12 cellular contexts compared by ENCODE assay signal in the genomic region with DNA sequence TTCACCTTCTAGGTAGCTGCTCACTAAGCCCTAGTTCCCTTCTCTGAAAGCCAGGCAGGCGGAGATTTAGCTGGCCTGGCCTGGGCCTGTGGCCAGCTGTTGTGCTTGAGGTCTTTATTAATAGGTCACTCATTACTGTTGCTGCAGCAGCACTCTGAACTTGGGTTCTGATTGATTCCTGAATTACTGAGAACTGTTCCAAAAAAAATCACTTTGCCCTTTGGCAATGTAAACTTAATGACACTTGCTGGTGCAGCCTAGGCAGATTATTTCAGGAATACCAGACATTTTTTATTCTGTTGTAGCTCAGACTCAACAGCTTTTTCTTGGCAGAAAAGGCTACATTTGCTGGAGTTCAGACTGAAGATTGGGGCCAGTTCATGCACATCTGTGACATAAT. TPM values are rescaled to one million over a fixed set of nuclear protein-coding genes. Genes with fewer than 3 reads are reported as not detected.
DNase-seq lines count a peak whose midpoint lies in the region; ATAC-seq, FAIRE-seq and TF ChIP-seq lines count a peak whose summit lies in the region.
"Had no signal": no experiment of that assay in that cellular context is flagged by ENCODE, and none has a peak within 500 bp of the region (broad histone marks: within the 10 kb centered on the region; RNA-seq: fewer than 3 reads in every experiment).

No MANE protein-coding gene starts in this region.

- DNase-seq in body of pancreas (peak; percentile 83 to 93 (median 88)), HepG2 (ENCODE audit: low spot score) (peak; percentile 84), small intestine (peak; percentile 87), brain microvascular endothelial cell (no peak)
- DNase-seq: foreskin keratinocyte, NCI-H2171 treated with DMSO at 0.1 percent for 48 hours, T-helper 9 cell had no signal

- in situ Hi-C loops in HepG2 (cut with HindIII; ENCODE audit: extremely low pct_ligation_motif_present, low pct_unique_long_range_greater_than_20kb): no loop called here
- in situ Hi-C loops in brain microvascular endothelial cell (cut with HindIII; ENCODE audit: low pct_ligation_motif_present, low sequenced_read_pairs): no loop called here

- no peak for TF ChIP-seq POLR2A in body of pancreas (IDR thresholded peaks at IDR 0.05)
- TF ChIP-seq POLR2A in HepG2 (IDR thresholded peaks at IDR 0.05; ENCODE audit: insufficient read depth in 1 of 2, low read depth in 2 of 2, low read length in 2 of 2): no peak

- H3K4me2 ChIP-seq in HepG2 (ENCODE audit: low read depth, low read length): no peak overlapping the region

- H3K27me3 ChIP-seq in body of pancreas (no peaks in the 10 kb centered on the region), HepG2 (ENCODE audit: control insufficient read depth in 1 of 2, insufficient read depth in 2 of 2, low read length in 2 of 2) (no peaks in the 10 kb centered on the region; a peak in 1 of 5 replicates), small intestine (ENCODE audit: control insufficient read depth in 2 of 2, insufficient read depth in 2 of 2, low read length in 2 of 2) (peaks cover 0 to 2% of the 10 kb centered on the region in 2 donors), brain microvascular endothelial cell (replicated peaks) (no peaks in the 10 kb centered on the region)
- H3K27me3 ChIP-seq: foreskin keratinocyte had no signal

- H3K4me1 ChIP-seq in body of pancreas: peaks cover 51% of the 10 kb centered on the region
- H3K4me1 ChIP-seq in HepG2 (ENCODE audit: insufficient read depth, low read length): peaks cover 12% of the 10 kb centered on the region
- peaks cover 3 to 8% of the 10 kb centered on the region in 2 donors for H3K4me1 ChIP-seq in small intestine (ENCODE audit: control insufficient read depth in 2 of 2, insufficient read depth in 1 of 2, low read depth in 1 of 2, low read length in 1 of 2)
- H3K4me1 ChIP-seq: foreskin keratinocyte had no signal

- H4K20me1 ChIP-seq in HepG2 (ENCODE audit: insufficient read depth, low read length): peaks cover 5% of the 10 kb centered on the region; the same call in 1 of the 2 replicates

- H3K9me3 ChIP-seq in body of pancreas (no peaks in the 10 kb centered on the region), HepG2 (ENCODE audit: low read length) (no peaks in the 10 kb centered on the region), small intestine (ENCODE audit: control insufficient read depth, low read depth) (no peaks in the 10 kb centered on the region)

- intact Hi-C loops in body of pancreas (cut with DNase I) (no loop called here), HepG2 (cut with micrococcal nuclease; ENCODE audit: unreplicated experiment) (loop anchor here (1.0 to 10.0 kb wide), 3 partner anchors 65 to 979 kb away; a partner anchor contains a TSS)

- ATAC-seq in HG03378 (IDR thresholded peaks at IDR 0.05; ENCODE audit: unreplicated experiment) (peak; percentile 52), body of pancreas (peak; percentile 77), HepG2 (peak; percentile 76), GM21390 (IDR thresholded peaks at IDR 0.05; ENCODE audit: unreplicated experiment) (no peak), HG02588 (IDR thresholded peaks at IDR 0.05; ENCODE audit: unreplicated experiment) (no peak)
- ATAC-seq: activated naive CD4-positive, alpha-beta T cell treated with anti-CD3 and anti-CD28 coated beads, Interleukin-2, amount 50 U/mL, for 72 hours; foreskin keratinocyte had no signal

- no peak overlapping the region for H3K4me3 ChIP-seq in body of pancreas
- H3K4me3 ChIP-seq in HepG2 (replicated peaks in 1 of 3; ENCODE audit: insufficient read depth in 1 of 3, low read depth in 2 of 3, low read length in 3 of 3): no peak overlapping the region
- no peak overlapping the region for H3K4me3 ChIP-seq in small intestine (ENCODE audit: low read depth in 1 of 2, low read length in 2 of 2)
- no peak overlapping the region for H3K4me3 ChIP-seq in brain microvascular endothelial cell (ENCODE audit: low read depth, low read length)

- H3K79me2 ChIP-seq in HepG2 (ENCODE audit: insufficient read depth, low read length): peaks cover 28% of the 10 kb centered on the region

- POLR2A ChIA-PET in HepG2 (lab: Yijun Ruan, JAX): no interaction called here

- H3K27ac ChIP-seq in body of pancreas (no peak overlapping the region), HepG2 (ENCODE audit: extremely low read length, insufficient read depth, low read length) (peak overlapping the region; percentile 17), small intestine (ENCODE audit: low read depth in 1 of 2, low read length in 1 of 2) (no peak overlapping the region), brain microvascular endothelial cell (no peak overlapping the region)
- H3K27ac ChIP-seq: foreskin keratinocyte had no signal

- CTCF ChIA-PET in HepG2 (lab: Yijun Ruan, JAX; ENCODE audit: low intra/inter-chr PET ratio, low total read pairs): no interaction called here

- no peak overlapping the region for H2AFZ ChIP-seq in HepG2 (ENCODE audit: low read length)

- no TSS peak for BruUV-seq in HepG2 (replicated peaks; lab: Mats Ljungman, UMichigan)

- FAIRE-seq in HepG2 (lab: Jason Lieb, UNC) (peak; percentile 76), small intestine (lab: Jason Lieb, UNC) (no peak)
- FAIRE-seq: colon had no signal

- TF ChIP-seq CTCF in body of pancreas (IDR thresholded peaks at IDR 0.05) (no peak), HepG2 (CRISPR knock-in tag; IDR thresholded peaks at IDR 0.05) (no peak), brain microvascular endothelial cell (IDR thresholded peaks at IDR 0.05; ENCODE audit: low read depth, low read length, missing control alignments) (no peak)

- no peak for TF ChIP-seq RAD21 in HepG2 (CRISPR knock-in tag; IDR thresholded peaks at IDR 0.05)

- no peak overlapping the region for H3K9ac ChIP-seq in HepG2 (ENCODE audit: insufficient read depth, low read depth, low read length)

- 0 to 14% methylated on average over 1 of the region's 1 CpG for WGBS in body of pancreas, 2 donors
- 33% methylated on average over 1 of the region's 1 CpG for WGBS in HepG2 (ENCODE audit: low lambda C conversion rate)
- 0 to 40% (median 37%) methylated on average over 1 of the region's 1 CpG for WGBS in small intestine, 3 donors

- H3K36me3 ChIP-seq in body of pancreas (replicated peaks in 1 of 2; ENCODE audit: insufficient read depth in 1 of 2, low read depth in 2 of 2): no peaks in the 10 kb centered on the region
- peaks cover 11 to 24% of the 10 kb centered on the region in 2 experiments; a peak in 4 of 5 replicates for H3K36me3 ChIP-seq in HepG2 (replicated peaks in 1 of 2; ENCODE audit: control insufficient read depth in 1 of 2, insufficient read depth in 2 of 2, low read length in 2 of 2)
- H3K36me3 ChIP-seq in small intestine (ENCODE audit: control insufficient read depth in 2 of 2, insufficient read depth in 2 of 2, low read length in 2 of 2): no peaks in the 10 kb centered on the region
- H3K36me3 ChIP-seq in brain microvascular endothelial cell (replicated peaks): no peaks in the 10 kb centered on the region

- TF ChIP-seq EP300 in HepG2 (IDR thresholded peaks at IDR 0.05; ENCODE audit: low read depth in 2 of 2, low read length in 2 of 2) (no peak), HepG2 (CRISPR knock-in tag; IDR thresholded peaks at IDR 0.05; ENCODE audit: borderline replicate concordance) (no peak)

TF ChIP-seq in HepG2, 621 proteins besides CTCF, POLR2A, EP300 and RAD21 (continues in another document):
- TF ChIP-seq SOX13 (IDR thresholded peaks at IDR 0.05): no peak
- 0 out of 4 replicates have a peak, but pooled peaks of 1 of the 2 experiments have one; percentile 41 for TF ChIP-seq SOX13 (CRISPR knock-in tag; conservative IDR thresholded peaks at IDR 0.05 in 1 of 2, IDR thresholded peaks at IDR 0.05 in 1 of 2)

RNA-seq across cellular contexts. Expression of a gene that starts 2.7 kb away (rescaled TPM):
- 10 to 100 TPM; 41.5 to 50.8 TPM for total RNA-seq in body of pancreas
- total RNA-seq in HepG2 (2016; rRNA removed; fragmentation: Illumina TruSeq; extraction: Trizol): 45.3 and 61.1 TPM in 2 replicates
- 28.6 and 30.2 TPM in 2 replicates for total RNA-seq in HepG2 (2016; cell fraction: cytosol; rRNA removed; fragmentation: Illumina TruSeq; extraction: Trizol; ENCODE audit: low read depth)
- total RNA-seq in HepG2 (2016; cell fraction: insoluble cytoplasmic fraction; rRNA removed; fragmentation: Illumina TruSeq; extraction: Trizol): 45.9 and 62.2 TPM in 2 replicates
- total RNA-seq in HepG2 (2016; cell fraction: membrane; rRNA removed; fragmentation: Illumina TruSeq; extraction: Trizol): 39.2 and 43.9 TPM in 2 replicates
- 41.5 and 51.4 TPM in 2 replicates for total RNA-seq in HepG2 (2016; cell fraction: nucleus; rRNA removed; fragmentation: Illumina TruSeq; extraction: Trizol)
- 38.8 and 51.3 TPM in 2 replicates for polyA plus RNA-seq in HepG2 (2011; rRNA removed)
- 22.9 and 29.4 TPM in 2 replicates for polyA plus RNA-seq in HepG2 (2011; cell fraction: cytosol; rRNA removed)
- 23.5 and 24.7 TPM in 2 replicates for polyA plus RNA-seq in HepG2 (2011; cell fraction: nucleus; rRNA removed)
- 28.8 and 38.0 TPM in 2 replicates for polyA plus RNA-seq in HepG2 (2012)
- 14.7 and 16.9 TPM in 2 replicates for polyA plus RNA-seq in HepG2 (2016; cell fraction: cytosol; fragmentation: Illumina TruSeq; extraction: Trizol; ENCODE audit: low read depth)
- 56.0 and 63.4 TPM in 2 replicates for polyA plus RNA-seq in HepG2 (2016; cell fraction: insoluble cytoplasmic fraction; fragmentation: Illumina TruSeq; extraction: Trizol; ENCODE audit: low read depth)
- 28.5 and 30.9 TPM in 2 replicates for polyA plus RNA-seq in HepG2 (2016; cell fraction: membrane; fragmentation: Illumina TruSeq; extraction: Trizol; ENCODE audit: low read depth)
- polyA plus RNA-seq in HepG2 (2016; cell fraction: nucleus; fragmentation: Illumina TruSeq; extraction: Trizol; ENCODE audit: insufficient read depth, low read depth): 37.2 and 42.8 TPM in 2 replicates
- 19.0 and 30.3 TPM in 2 replicates for polyA minus RNA-seq in HepG2 (2011; rRNA and poly(A)+ RNA removed; ENCODE audit: low replicate concordance)
- 22.2 and 25.2 TPM in 2 replicates for polyA minus RNA-seq in HepG2 (2011; cell fraction: cytosol; rRNA and poly(A)+ RNA removed)
- 58.6 and 71.1 TPM in 2 replicates for polyA minus RNA-seq in HepG2 (2011; cell fraction: nucleus; rRNA and poly(A)+ RNA removed)
- 100 to 1,000 TPM in 1 of 3 donors, 10 to 100 TPM in 2; 57.2 to 118 (median 78.1) TPM for polyA plus RNA-seq in small intestine

Comparison
In these comparisons a context has a peak if more than half of its experiments do, and no peak if none do; other contexts are left out.
1. ATAC-seq: peak in HG03378 (single experiment), body of pancreas (single experiment) and HepG2 (single experiment); none in GM21390 (single experiment) and HG02588 (single experiment).